ENCODE assay signal across 17 cellular contexts in genomic region chr2:168186452-168186851, GRCh38.
"Had no signal": no experiment of that assay in that cellular context is flagged by ENCODE, and none has a peak within 500 bp of the region (broad histone marks: within the 10 kb centered on the region; RNA-seq: fewer than 3 reads in every experiment).

No MANE protein-coding gene starts in this region.

- ATAC-seq: stimulated activated naive CD8-positive, alpha-beta T cell treated with anti-CD3 and anti-CD28 coated beads, Interleukin-15, Interleukin-2, amounts not matched to agents 100 U/mL and 50 U/mL, for 24 hours had no signal

- H3K4me3 Mint-ChIP-seq: activated naive CD8-positive, alpha-beta T cell; nephron had no signal

- H3K36me3 ChIP-seq: tibial artery, uterus, WERI-Rb-1 had no signal

- H3K27me3 Mint-ChIP-seq: activated naive CD8-positive, alpha-beta T cell had no signal

- H3K9me3 ChIP-seq: esophagus muscularis mucosa, tibial artery, uterus had no signal

- FAIRE-seq: bronchial epithelial cell, endothelial cell of umbilical vein had no signal

- H3K9me3 Mint-ChIP-seq: nephron had no signal

- H3K27ac Mint-ChIP-seq: activated naive CD8-positive, alpha-beta T cell; nephron had no signal

- H3K27ac ChIP-seq: esophagus muscularis mucosa, tibial artery, uterus, WERI-Rb-1 had no signal

- H3K4me3 ChIP-seq: esophagus muscularis mucosa, tibial artery, uterus had no signal

- DNase-seq: activated CD4-positive, alpha-beta T cell treated with anti-CD3 and anti-CD28 coated beads, Interleukin-2, amount 50 U/mL, for 48 hours; activated T-cell treated with anti-CD3 and anti-CD28 coated beads for 4 hours; dermis blood vessel endothelial cell; effector memory CD4-positive, alpha-beta T cell; mesenchymal stem cell; retina; stimulated activated CD4-positive, alpha-beta T cell treated with anti-CD3 and anti-CD28 coated beads, Interleukin-2, amount 100 ng/mL, for 24 hours; stimulated activated naive CD8-positive, alpha-beta T cell treated with anti-CD3 and anti-CD28 coated beads, Interleukin-15, Interleukin-2, amounts not matched to agents 100 U/mL and 50 U/mL, for 24 hours; substantia nigra; tibial artery; uterus; WERI-Rb-1 had no signal

- H3K4me1 ChIP-seq: uterus had no signal

- H3K27me3 ChIP-seq: esophagus muscularis mucosa, tibial artery, uterus had no signal
